25 cellular contexts compared by ENCODE assay signal in genomic region chr1:208009303-208009702, GRCh38.
"Had no signal": no experiment of that assay in that cellular context is flagged by ENCODE, and none has a peak within 500 bp of the region (broad histone marks: within the 10 kb centered on the region; RNA-seq: fewer than 3 reads in every experiment).

No MANE protein-coding gene starts in this region.

- DNase-seq: activated CD4-positive, alpha-beta memory T cell treated with anti-CD3 and anti-CD28 coated beads, Interleukin-2, amount 10 ng/mL, durations not matched to agents 7 days and 5 days; activated CD4-positive, alpha-beta T cell treated with anti-CD3 and anti-CD28 coated beads for 1 hour; activated CD4-positive, alpha-beta T cell treated with anti-CD3 and anti-CD28 coated beads for 4 hours; activated CD4-positive, alpha-beta T cell treated with anti-CD3 and anti-CD28 coated beads, Interleukin-2, amount 10 ng/mL, durations not matched to agents 7 days and 5 days; activated CD4-positive, alpha-beta T cell treated with anti-CD3 and anti-CD28 coated beads, Interleukin-2, amount 50 U/mL, for 4 hours; activated CD8-positive, alpha-beta memory T cell treated with anti-CD3 and anti-CD28 coated beads, Interleukin-2, amount 50 U/mL, for 48 hours; activated gamma-delta T cell; activated naive CD4-positive, alpha-beta T cell; activated naive CD4-positive, alpha-beta T cell treated with anti-CD3 and anti-CD28 coated beads, Interleukin-2, amount 10 ng/mL, durations not matched to agents 7 days and 5 days; activated naive CD8-positive, alpha-beta T cell treated with anti-CD3 and anti-CD28 coated beads, Interleukin-2, amount 10 ng/mL, durations not matched to agents 7 days and 5 days; activated T-cell treated with anti-CD3 and anti-CD28 coated beads for 4 hours; activated T-cell treated with anti-CD3 and anti-CD28 coated beads, Interleukin-2, amount 50 U/mL, for 24 hours; activated T-cell treated with anti-CD3 and anti-CD28 coated beads, Interleukin-2, amount 50 U/mL, for 72 hours; brain microvascular endothelial cell; caudate nucleus; effector CD8-positive, alpha-beta T cell; esophagus squamous epithelium; foreskin melanocyte; head of caudate nucleus; T-helper 2 cell had no signal

- H3K27ac ChIP-seq: ascending aorta, epithelial cell of prostate, esophagus squamous epithelium, VCaP had no signal

- ATAC-seq: activated naive CD4-positive, alpha-beta T cell treated with anti-CD3 and anti-CD28 coated beads, Interleukin-2, amount 50 U/mL, for 72 hours; activated T-cell treated with anti-CD3 and anti-CD28 coated beads, Interleukin-2, amount 50 U/mL, for 72 hours; WTC11 had no signal

- H3K27me3 ChIP-seq: ascending aorta, brain microvascular endothelial cell, esophagus squamous epithelium had no signal

- H3K9me3 ChIP-seq: ascending aorta had no signal

- H3K4me1 Mint-ChIP-seq: activated CD4-positive, alpha-beta memory T cell treated with anti-CD3 and anti-CD28 coated beads, Interleukin-2, amount 10 ng/mL, durations not matched to agents 7 days and 5 days; activated CD4-positive, alpha-beta T cell treated with anti-CD3 and anti-CD28 coated beads, Interleukin-2, amount 10 ng/mL, durations not matched to agents 7 days and 5 days; activated naive CD4-positive, alpha-beta T cell treated with anti-CD3 and anti-CD28 coated beads, Interleukin-2, amount 10 ng/mL, durations not matched to agents 7 days and 5 days; activated naive CD8-positive, alpha-beta T cell treated with anti-CD3 and anti-CD28 coated beads, Interleukin-2, amount 10 ng/mL, durations not matched to agents 7 days and 5 days; WTC11 had no signal

- H3K36me3 ChIP-seq: ascending aorta, brain microvascular endothelial cell, esophagus squamous epithelium had no signal

- H3K4me3 Mint-ChIP-seq: activated CD4-positive, alpha-beta memory T cell treated with anti-CD3 and anti-CD28 coated beads, Interleukin-2, amount 10 ng/mL, durations not matched to agents 7 days and 5 days; activated CD4-positive, alpha-beta T cell treated with anti-CD3 and anti-CD28 coated beads, Interleukin-2, amount 10 ng/mL, durations not matched to agents 7 days and 5 days; activated naive CD4-positive, alpha-beta T cell treated with anti-CD3 and anti-CD28 coated beads, Interleukin-2, amount 10 ng/mL, durations not matched to agents 7 days and 5 days; activated naive CD8-positive, alpha-beta T cell treated with anti-CD3 and anti-CD28 coated beads, Interleukin-2, amount 10 ng/mL, durations not matched to agents 7 days and 5 days; activated T-cell treated with anti-CD3 and anti-CD28 coated beads, Interleukin-2, amount 50 U/mL, for 24 hours; activated T-cell treated with anti-CD3 and anti-CD28 coated beads, Interleukin-2, amount 50 U/mL, for 72 hours; WTC11 had no signal

- H3K4me1 ChIP-seq: ascending aorta, esophagus squamous epithelium had no signal

- H3K9me3 Mint-ChIP-seq: activated CD4-positive, alpha-beta memory T cell treated with anti-CD3 and anti-CD28 coated beads, Interleukin-2, amount 10 ng/mL, durations not matched to agents 7 days and 5 days; activated CD4-positive, alpha-beta T cell treated with anti-CD3 and anti-CD28 coated beads, Interleukin-2, amount 10 ng/mL, durations not matched to agents 7 days and 5 days; activated naive CD4-positive, alpha-beta T cell treated with anti-CD3 and anti-CD28 coated beads, Interleukin-2, amount 10 ng/mL, durations not matched to agents 7 days and 5 days; activated naive CD4-positive, alpha-beta T cell treated with anti-CD3 and anti-CD28 coated beads, Interleukin-2, amount 50 U/mL, for 72 hours; activated naive CD8-positive, alpha-beta T cell treated with anti-CD3 and anti-CD28 coated beads, Interleukin-2, amount 10 ng/mL, durations not matched to agents 7 days and 5 days; activated T-cell treated with anti-CD3 and anti-CD28 coated beads, Interleukin-2, amount 50 U/mL, for 24 hours; activated T-cell treated with anti-CD3 and anti-CD28 coated beads, Interleukin-2, amount 50 U/mL, for 72 hours had no signal

- H3K4me3 ChIP-seq: ascending aorta, esophagus squamous epithelium had no signal

- H3K27me3 Mint-ChIP-seq: activated CD4-positive, alpha-beta T cell treated with anti-CD3 and anti-CD28 coated beads, Interleukin-2, amount 10 ng/mL, durations not matched to agents 7 days and 5 days; activated T-cell treated with anti-CD3 and anti-CD28 coated beads, Interleukin-2, amount 50 U/mL, for 24 hours had no signal

- H3K27ac Mint-ChIP-seq: activated CD4-positive, alpha-beta memory T cell treated with anti-CD3 and anti-CD28 coated beads, Interleukin-2, amount 10 ng/mL, durations not matched to agents 7 days and 5 days; activated CD4-positive, alpha-beta T cell treated with anti-CD3 and anti-CD28 coated beads, Interleukin-2, amount 10 ng/mL, durations not matched to agents 7 days and 5 days; activated naive CD4-positive, alpha-beta T cell treated with anti-CD3 and anti-CD28 coated beads, Interleukin-2, amount 10 ng/mL, durations not matched to agents 7 days and 5 days; activated naive CD4-positive, alpha-beta T cell treated with anti-CD3 and anti-CD28 coated beads, Interleukin-2, amount 50 U/mL, for 72 hours; activated naive CD8-positive, alpha-beta T cell treated with anti-CD3 and anti-CD28 coated beads, Interleukin-2, amount 10 ng/mL, durations not matched to agents 7 days and 5 days; activated T-cell treated with anti-CD3 and anti-CD28 coated beads, Interleukin-2, amount 50 U/mL, for 24 hours; activated T-cell treated with anti-CD3 and anti-CD28 coated beads, Interleukin-2, amount 50 U/mL, for 72 hours; WTC11 had no signal

- H3K36me3 Mint-ChIP-seq: activated naive CD4-positive, alpha-beta T cell treated with anti-CD3 and anti-CD28 coated beads, Interleukin-2, amount 10 ng/mL, durations not matched to agents 7 days and 5 days; activated naive CD4-positive, alpha-beta T cell treated with anti-CD3 and anti-CD28 coated beads, Interleukin-2, amount 50 U/mL, for 72 hours; activated naive CD8-positive, alpha-beta T cell treated with anti-CD3 and anti-CD28 coated beads, Interleukin-2, amount 10 ng/mL, durations not matched to agents 7 days and 5 days; WTC11 had no signal
